In genomic region chr3:191268737-191269136, GRCh38 we compare ENCODE assay signal across 24 cellular contexts.
"Had no signal": no experiment of that assay in that cellular context is flagged by ENCODE, and none has a peak within 500 bp of the region (broad histone marks: within the 10 kb centered on the region; RNA-seq: fewer than 3 reads in every experiment).

No MANE protein-coding gene starts in this region.

- H3K27ac Mint-ChIP-seq: activated CD4-positive, alpha-beta T cell treated with anti-CD3 and anti-CD28 coated beads for 36 hours; activated CD8-positive, alpha-beta T cell treated with anti-CD3 and anti-CD28 coated beads, Interleukin-2, amount 10 ng/mL, durations not matched to agents 7 days and 5 days; activated naive CD4-positive, alpha-beta T cell treated with anti-CD3 and anti-CD28 coated beads, Interleukin-2, amount 50 U/mL, for 24 hours; brain; T-cell had no signal

- H3K36me3 Mint-ChIP-seq: activated naive CD4-positive, alpha-beta T cell treated with anti-CD3 and anti-CD28 coated beads, Interleukin-2, amount 50 U/mL, for 24 hours; brain; T-cell had no signal

- H3K4me1 Mint-ChIP-seq: activated CD4-positive, alpha-beta T cell treated with anti-CD3 and anti-CD28 coated beads for 36 hours; activated naive CD4-positive, alpha-beta T cell treated with anti-CD3 and anti-CD28 coated beads, Interleukin-2, amount 50 U/mL, for 24 hours; T-cell had no signal

- FAIRE-seq: astrocyte had no signal

- H3K9me3 Mint-ChIP-seq: activated naive CD4-positive, alpha-beta T cell treated with anti-CD3 and anti-CD28 coated beads, Interleukin-2, amount 50 U/mL, for 24 hours; T-cell had no signal

- DNase-seq: activated CD4-positive, alpha-beta T cell treated with anti-CD3 and anti-CD28 coated beads for 36 hours; activated CD4-positive, alpha-beta T cell treated with anti-CD3 and anti-CD28 coated beads, Interleukin-2, amount 50 U/mL, for 4 hours; activated CD8-positive, alpha-beta memory T cell treated with anti-CD3 and anti-CD28 coated beads, Interleukin-2, amount 50 U/mL, for 48 hours; activated CD8-positive, alpha-beta T cell treated with anti-CD3 and anti-CD28 coated beads, Interleukin-2, amount 10 ng/mL, durations not matched to agents 7 days and 5 days; activated naive CD4-positive, alpha-beta T cell; activated T-cell treated with anti-CD3 and anti-CD28 coated beads, Interleukin-2, amount 50 U/mL, for 1 hour; amygdala; Karpas-422; NCI-H146; NCI-H187 treated with DMSO at 0.1 percent for 48 hours; NCI-H2081 treated with DMSO at 0.1 percent for 48 hours; NCI-H446; NCI-H524; RPMI8226; T-cell; T-helper 2 cell; T1000 had no signal

- ATAC-seq: activated CD4-positive, alpha-beta T cell treated with anti-CD3 and anti-CD28 coated beads for 36 hours; activated CD8-positive, alpha-beta T cell treated with anti-CD3 and anti-CD28 coated beads, Interleukin-2, amount 10 ng/mL, durations not matched to agents 7 days and 5 days; Right ventricle myocardium inferior; T-cell had no signal

- H3K27ac ChIP-seq: cardiac muscle cell, SK-N-MC, VCaP had no signal

- H3K4me3 ChIP-seq: cardiac muscle cell, SK-N-MC had no signal

- H3K4me3 Mint-ChIP-seq: activated CD4-positive, alpha-beta T cell treated with anti-CD3 and anti-CD28 coated beads for 36 hours; activated CD8-positive, alpha-beta T cell treated with anti-CD3 and anti-CD28 coated beads, Interleukin-2, amount 10 ng/mL, durations not matched to agents 7 days and 5 days; activated naive CD4-positive, alpha-beta T cell treated with anti-CD3 and anti-CD28 coated beads, Interleukin-2, amount 50 U/mL, for 24 hours; brain; T-cell had no signal

- H3K27me3 Mint-ChIP-seq: activated naive CD4-positive, alpha-beta T cell treated with anti-CD3 and anti-CD28 coated beads, Interleukin-2, amount 50 U/mL, for 24 hours; T-cell had no signal

- H3K27me3 ChIP-seq: cardiac muscle cell had no signal

- H3K36me3 ChIP-seq: cardiac muscle cell had no signal
